Comparison of ENCODE assay signal across 17 cellular contexts in genomic region chr10:91759581-91759986, GRCh38. TPM values are rescaled to one million over a fixed set of nuclear protein-coding genes. Genes with fewer than 3 reads are reported as not detected.
DNase-seq lines count a peak whose midpoint lies in the region; ATAC-seq and TF ChIP-seq lines count a peak whose summit lies in the region.
"Had no signal": no experiment of that assay in that cellular context is flagged by ENCODE, and none has a peak within 500 bp of the region (broad histone marks: within the 10 kb centered on the region; RNA-seq: fewer than 3 reads in every experiment).

No MANE protein-coding gene starts in this region.

- TF ChIP-seq CTCF in epithelial cell of esophagus (IDR thresholded peaks at IDR 0.05; ENCODE audit: insufficient read depth, low read depth, low read length, missing control alignments): no peak

- no peaks in the 10 kb centered on the region for H3K27me3 ChIP-seq in MG63
- H3K27me3 ChIP-seq: tibial nerve had no signal

- H3K4me3 ChIP-seq in epithelial cell of esophagus (ENCODE audit: low read length): no peak overlapping the region
- H3K4me3 ChIP-seq in MG63: no peak overlapping the region
- H3K4me3 ChIP-seq: tibial nerve had no signal

- ATAC-seq in HG03432 (IDR thresholded peaks at IDR 0.05; ENCODE audit: unreplicated experiment) (no peak), HG03159 (IDR thresholded peaks at IDR 0.05; ENCODE audit: unreplicated experiment) (no peak)

- H3K9me3 ChIP-seq in MG63: peaks cover 7% of the 10 kb centered on the region
- H3K9me3 ChIP-seq: tibial nerve had no signal

- peak; percentile 40 for DNase-seq in A172 (ENCODE audit: low spot score)
- DNase-seq in DMS53 treated with DMSO at 0.1 percent for 48 hours (lab: John Stamatoyannopoulos, UW; ENCODE audit: unreplicated experiment): peak; percentile 79
- peak; percentile 31 for DNase-seq in OCI-M1 (lab: John Stamatoyannopoulos, UW)
- peak; percentile 63 for DNase-seq in epithelial cell of esophagus (ENCODE audit: low read depth)
- DNase-seq in NCI-H1417 treated with DMSO at 0.1 percent for 48 hours (lab: John Stamatoyannopoulos, UW): no peak
- no peak for DNase-seq in MG63
- DNase-seq: activated CD4-positive, alpha-beta T cell treated with anti-CD3 and anti-CD28 coated beads for 1 hour; activated naive CD8-positive, alpha-beta T cell treated with anti-CD3 and anti-CD28 coated beads, Interleukin-2, amount 10 ng/mL, durations not matched to agents 7 days and 5 days; central memory CD4-positive, alpha-beta T cell; NCI-H1436 treated with DMSO at 0.1 percent for 48 hours; NCI-H226; SHP77; small intestine; T-helper 2 cell had no signal

- H3K36me3 ChIP-seq in MG63: no peaks in the 10 kb centered on the region
- H3K36me3 ChIP-seq: tibial nerve had no signal

RNA-seq across cellular contexts. Expression of gene TNKS2, which starts 38.6 kb away (rescaled TPM):
- 31.3 and 32.1 TPM in 2 replicates for total RNA-seq in A172 (2014; rRNA removed; shearing (Covaris generic))
- 12.8 and 19.2 TPM in 2 replicates for total RNA-seq in MG63 (2014; rRNA removed; shearing (Covaris generic); ENCODE audit: low replicate concordance)

Comparison
In these comparisons a context has a peak if more than half of its experiments do, and no peak if none do; other contexts are left out.
1. DNase-seq: peak in A172 (single experiment), DMS53 treated with DMSO at 0.1 percent for 48 hours (single experiment), OCI-M1 (single experiment) and epithelial cell of esophagus (single experiment); none in NCI-H1417 treated with DMSO at 0.1 percent for 48 hours (single experiment) and MG63 (single experiment).